Comparison of ENCODE assay signal across 10 cellular contexts in the genomic region with DNA sequence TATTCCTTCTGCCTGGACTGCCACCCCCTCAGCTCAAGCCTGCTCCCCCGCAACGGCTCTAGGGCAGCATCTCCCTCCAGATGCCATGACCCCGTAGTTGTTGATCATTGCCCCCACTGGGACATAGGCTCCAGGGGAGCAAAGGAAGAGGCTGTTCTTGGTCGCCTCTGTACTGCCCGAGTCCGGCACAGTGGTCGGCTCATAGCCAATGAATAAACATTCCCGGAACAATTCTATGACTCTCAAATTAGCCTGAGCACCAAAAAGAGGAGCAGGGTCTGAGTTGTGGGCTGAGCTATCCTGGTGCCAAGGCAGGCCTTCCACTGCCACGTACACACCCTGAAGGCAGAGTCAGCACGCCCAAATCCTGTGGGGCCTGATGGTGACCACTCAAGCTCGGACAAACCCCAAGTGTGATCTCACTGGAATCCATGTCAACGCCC. TPM values are rescaled to one million over a fixed set of nuclear protein-coding genes. Genes with fewer than 3 reads are reported as not detected.
DNase-seq lines count a peak whose midpoint lies in the region; ATAC-seq and TF ChIP-seq lines count a peak whose summit lies in the region.
"Had no signal": no experiment of that assay in that cellular context is flagged by ENCODE, and none has a peak within 500 bp of the region (broad histone marks: within the 10 kb centered on the region; RNA-seq: fewer than 3 reads in every experiment).

No MANE protein-coding gene starts in this region.

- TF ChIP-seq EP300 in suprapubic skin (IDR thresholded peaks at IDR 0.05): no peak

- TF ChIP-seq POLR2A in suprapubic skin (IDR thresholded peaks at IDR 0.05): no peak

- no peak for TF ChIP-seq CTCF in brain (conservative IDR thresholded peaks at IDR 0.05)
- TF ChIP-seq CTCF in left lung (IDR thresholded peaks at IDR 0.05): no peak
- no peak for TF ChIP-seq CTCF in suprapubic skin (IDR thresholded peaks at IDR 0.05)
- no peak for TF ChIP-seq CTCF in nephron progenitor cell (IDR thresholded peaks at IDR 0.05)

- H3K36me3 Mint-ChIP-seq in brain (peaks cover 19% of the 10 kb centered on the region), nephron progenitor cell (ENCODE audit: low read depth) (peaks cover 14% of the 10 kb centered on the region)

- peaks cover 69 to 99% of the 10 kb centered on the region in 2 donors for H3K4me1 ChIP-seq in left lung
- H3K4me1 ChIP-seq in suprapubic skin: peaks cover 95% of the 10 kb centered on the region

- no peaks in the 10 kb centered on the region for H3K27me3 ChIP-seq in left lung
- H3K27me3 ChIP-seq in suprapubic skin: no peaks in the 10 kb centered on the region
- H3K27me3 ChIP-seq: SJCRH30 had no signal

- H3K27ac ChIP-seq in left lung (peak overlapping the region; percentile 67 to 73), suprapubic skin (peak overlapping the region; percentile 85)
- H3K27ac ChIP-seq: SJCRH30 had no signal

- H3K4me3 ChIP-seq in left lung (no peak overlapping the region), suprapubic skin (no peak overlapping the region)
- H3K4me3 ChIP-seq: SJCRH30 had no signal

- peaks cover 90% of the 10 kb centered on the region for H3K4me1 Mint-ChIP-seq in brain
- H3K4me1 Mint-ChIP-seq in nephron progenitor cell: peaks cover 87% of the 10 kb centered on the region

- peak overlapping the region in 3 of 5 experiments; percentile 34 to 62 (median 52) for H3K27ac Mint-ChIP-seq in brain
- no peak overlapping the region for H3K27ac Mint-ChIP-seq in nephron progenitor cell

- DNase-seq in H4 (ENCODE audit: low spot score): peak; percentile 87
- DNase-seq in left lung: peak in 1 of 2 donors; percentile 60
- peak; percentile 86 to 87 for DNase-seq in suprapubic skin (ENCODE audit: low spot score in 2 of 2)
- DNase-seq in SW480 (ENCODE audit: low spot score): no peak
- no peak for DNase-seq in nephron progenitor cell
- no peak for DNase-seq in activated CD4-positive, alpha-beta T cell treated with anti-CD3 and anti-CD28 coated beads, Interleukin-2, amount 50 U/mL, for 1 hour
- DNase-seq in activated CD8-positive, alpha-beta memory T cell treated with anti-CD3 and anti-CD28 coated beads, Interleukin-2, amount 50 U/mL, for 4 hours: no peak
- DNase-seq: Karpas-422, SJCRH30 had no signal

- no peaks in the 10 kb centered on the region for H3K9me3 Mint-ChIP-seq in brain
- H3K9me3 Mint-ChIP-seq in nephron progenitor cell: no peaks in the 10 kb centered on the region

- H3K27me3 Mint-ChIP-seq in brain (no peaks in the 10 kb centered on the region), nephron progenitor cell (ENCODE audit: low read depth, poor library complexity) (peaks cover 3% of the 10 kb centered on the region)

- peak; percentile 9 for ATAC-seq in left lung

- intact Hi-C loops in left lung (cut with DNase I): no loop called here

- no peak overlapping the region for H3K4me3 Mint-ChIP-seq in brain
- H3K4me3 Mint-ChIP-seq in nephron progenitor cell: no peak overlapping the region

- H3K9me3 ChIP-seq in left lung: no peaks in the 10 kb centered on the region
- no peaks in the 10 kb centered on the region for H3K9me3 ChIP-seq in suprapubic skin
- H3K9me3 ChIP-seq: SJCRH30 had no signal

- H3K36me3 ChIP-seq in left lung: peaks cover 0 to 9% of the 10 kb centered on the region in 2 donors
- H3K36me3 ChIP-seq in suprapubic skin: no peaks in the 10 kb centered on the region
- H3K36me3 ChIP-seq: SJCRH30 had no signal

- WGBS in suprapubic skin: 70% methylated on average over 12 of the region's 12 CpGs

RNA-seq across cellular contexts. Expression of a gene that starts 33.1 kb away (rescaled TPM):
- total RNA-seq in H4 (2014; rRNA removed; shearing (Covaris generic)): 165 and 184 TPM in 2 replicates
- 495 TPM for polyA plus RNA-seq in brain (ENCODE audit: insufficient read depth, low read depth, low replicate concordance)
- 100 to 1,000 TPM; 293 to 327 TPM for total RNA-seq in left lung
- 100 to 1,000 TPM; 101 to 130 (median 126) TPM for total RNA-seq in suprapubic skin

Comparison
In these comparisons a context has a peak if more than half of its experiments do, and no peak if none do; other contexts are left out.
1. DNase-seq: peak in H4 (single experiment) and suprapubic skin (2 of 2); none in SW480 (single experiment), nephron progenitor cell (single experiment), activated CD4-positive, alpha-beta T cell treated with anti-CD3 and anti-CD28 coated beads, Interleukin-2, amount 50 U/mL, for 1 hour (single experiment) and activated CD8-positive, alpha-beta memory T cell treated with anti-CD3 and anti-CD28 coated beads, Interleukin-2, amount 50 U/mL, for 4 hours (single experiment).